ENCODE assay signal across 25 cellular contexts in genomic region chr22:30646518-30647160, GRCh38. TPM values are rescaled to one million over a fixed set of nuclear protein-coding genes. Genes with fewer than 3 reads are reported as not detected.
"Had no signal": no experiment of that assay in that cellular context is flagged by ENCODE, and none has a peak within 500 bp of the region (broad histone marks: within the 10 kb centered on the region; RNA-seq: fewer than 3 reads in every experiment).

No MANE protein-coding gene starts in this region.

- H3K9ac ChIP-seq: SK-N-SH had no signal

- H3K36me3 Mint-ChIP-seq: activated naive CD4-positive, alpha-beta T cell treated with anti-CD3 and anti-CD28 coated beads, Interleukin-2, amount 10 ng/mL, durations not matched to agents 7 days and 5 days had no signal

- H3K4me1 ChIP-seq: Peyer's patch, SJCRH30 had no signal

- H3K9me3 Mint-ChIP-seq: activated CD4-positive, alpha-beta memory T cell treated with anti-CD3 and anti-CD28 coated beads, Interleukin-2, amount 10 ng/mL, durations not matched to agents 7 days and 5 days; activated naive CD4-positive, alpha-beta T cell treated with anti-CD3 and anti-CD28 coated beads, Interleukin-2, amount 10 ng/mL, durations not matched to agents 7 days and 5 days; activated naive CD8-positive, alpha-beta T cell treated with anti-CD3 and anti-CD28 coated beads, Interleukin-2, amount 10 ng/mL, durations not matched to agents 7 days and 5 days; activated T-helper 17 cell treated with anti-CD3 and anti-CD28 coated beads, Interleukin-2, amount 50 U/mL, for 72 hours had no signal

- H3K9me3 ChIP-seq: adrenal gland, Peyer's patch, SJCRH30, SK-N-SH had no signal

- H3K4me2 ChIP-seq: SK-N-SH had no signal

- H3K27me3 ChIP-seq: adrenal gland, Peyer's patch, SJCRH30 had no signal

- H3K27ac Mint-ChIP-seq: activated CD4-positive, alpha-beta memory T cell treated with anti-CD3 and anti-CD28 coated beads, Interleukin-2, amount 10 ng/mL, durations not matched to agents 7 days and 5 days; activated naive CD4-positive, alpha-beta T cell treated with anti-CD3 and anti-CD28 coated beads, Interleukin-2, amount 10 ng/mL, durations not matched to agents 7 days and 5 days; activated naive CD8-positive, alpha-beta T cell treated with anti-CD3 and anti-CD28 coated beads, Interleukin-2, amount 10 ng/mL, durations not matched to agents 7 days and 5 days; activated T-helper 17 cell treated with anti-CD3 and anti-CD28 coated beads, Interleukin-2, amount 50 U/mL, for 72 hours had no signal

- H3K27ac ChIP-seq: adrenal gland, Peyer's patch, SJCRH30, VCaP had no signal

- ATAC-seq: activated T-helper 17 cell treated with anti-CD3 and anti-CD28 coated beads, Interleukin-2, amount 50 U/mL, for 72 hours had no signal

- H3K4me3 Mint-ChIP-seq: activated CD4-positive, alpha-beta memory T cell treated with anti-CD3 and anti-CD28 coated beads, Interleukin-2, amount 10 ng/mL, durations not matched to agents 7 days and 5 days; activated naive CD4-positive, alpha-beta T cell treated with anti-CD3 and anti-CD28 coated beads, Interleukin-2, amount 10 ng/mL, durations not matched to agents 7 days and 5 days; activated naive CD8-positive, alpha-beta T cell treated with anti-CD3 and anti-CD28 coated beads, Interleukin-2, amount 10 ng/mL, durations not matched to agents 7 days and 5 days; activated T-helper 17 cell treated with anti-CD3 and anti-CD28 coated beads, Interleukin-2, amount 50 U/mL, for 72 hours had no signal

- H3K36me3 ChIP-seq: adrenal gland, Peyer's patch, SJCRH30 had no signal

- H3K4me3 ChIP-seq: adrenal gland, Peyer's patch, SJCRH30 had no signal

- H3K27me3 Mint-ChIP-seq: activated CD4-positive, alpha-beta memory T cell treated with anti-CD3 and anti-CD28 coated beads, Interleukin-2, amount 10 ng/mL, durations not matched to agents 7 days and 5 days; activated naive CD4-positive, alpha-beta T cell treated with anti-CD3 and anti-CD28 coated beads, Interleukin-2, amount 10 ng/mL, durations not matched to agents 7 days and 5 days; activated naive CD8-positive, alpha-beta T cell treated with anti-CD3 and anti-CD28 coated beads, Interleukin-2, amount 10 ng/mL, durations not matched to agents 7 days and 5 days; activated T-helper 17 cell treated with anti-CD3 and anti-CD28 coated beads, Interleukin-2, amount 50 U/mL, for 72 hours had no signal

- DNase-seq: activated CD4-positive, alpha-beta memory T cell treated with anti-CD3 and anti-CD28 coated beads, Interleukin-2, amount 10 ng/mL, durations not matched to agents 7 days and 5 days; activated CD4-positive, alpha-beta T cell treated with anti-CD3 and anti-CD28 coated beads, Interleukin-2, amount 50 U/mL, for 1 hour; activated CD4-positive, CD25-positive, alpha-beta regulatory T cell; activated gamma-delta T cell; activated naive CD4-positive, alpha-beta T cell treated with anti-CD3 and anti-CD28 coated beads, Interleukin-2, amount 10 ng/mL, durations not matched to agents 7 days and 5 days; activated naive CD8-positive, alpha-beta T cell treated with anti-CD3 and anti-CD28 coated beads, Interleukin-2, amount 10 ng/mL, durations not matched to agents 7 days and 5 days; activated T-cell treated with anti-CD3 and anti-CD28 coated beads for 4 hours; activated T-cell treated with anti-CD3 and anti-CD28 coated beads, Interleukin-2, amount 50 U/mL, for 48 hours; adrenal gland; anterior cingulate cortex; KG1; NCI-H1048; NCI-H146; NCI-H187 treated with DMSO at 0.1 percent for 48 hours; NCI-H2081 treated with DMSO at 0.1 percent for 48 hours; NCI-H524; NCI-H82; NK-92 treated with Interleukin-12 subunit alpha and Interleukin-12 subunit beta, amount 100 ng/mL, for 24 hours; Peyer's patch; Right ventricle myocardium superior; SJCRH30; SK-N-SH; T-helper 1 cell had no signal

RNA-seq across cellular contexts. Expression of gene OSBP2, which starts 48.0 kb away (rescaled TPM):
- total RNA-seq: SJCRH30 had no signal
